In genomic region chr2:199659207-199659606, GRCh38 we compare ENCODE assay signal across 8 cellular contexts.
DNase-seq lines count a peak whose midpoint lies in the region; ATAC-seq and TF ChIP-seq lines count a peak whose summit lies in the region.

No MANE protein-coding gene starts in this region.

- H3K36me3 ChIP-seq in iPS-18a (ENCODE audit: control insufficient read depth, low read depth, low read length) (no peaks in the 10 kb centered on the region), smooth muscle cell (ENCODE audit: low read depth) (no peaks in the 10 kb centered on the region)

- H3K4me2 ChIP-seq in smooth muscle cell, result peak overlapping the region; percentile 88

- 3% methylated on average over 38 of the region's 39 CpGs for WGBS in smooth muscle cell (ENCODE audit: low lambda C conversion rate)

- H3F3A ChIP-seq in smooth muscle cell (ENCODE audit: low read depth), result no peaks in the 10 kb centered on the region

- H3K27me3 ChIP-seq in iPS-18a (ENCODE audit: control insufficient read depth, insufficient read depth, low read length), result no peaks in the 10 kb centered on the region
- no peaks in the 10 kb centered on the region for H3K27me3 ChIP-seq in smooth muscle cell (ENCODE audit: low read depth)

- H3K9me3 ChIP-seq in iPS-18a (ENCODE audit: control insufficient read depth, low read depth, low read length), result peaks cover 4% of the 10 kb centered on the region
- H3K9me3 ChIP-seq in smooth muscle cell (replicated peaks; ENCODE audit: low read depth), result no peaks in the 10 kb centered on the region

- no peaks in the 10 kb centered on the region for H3K79me2 ChIP-seq in smooth muscle cell (ENCODE audit: low read depth)

- H3K27ac ChIP-seq in iPS-18a (ENCODE audit: low read length) (no peak overlapping the region), smooth muscle cell (ENCODE audit: low read depth) (no peak overlapping the region)

- H3K4me1 ChIP-seq in iPS-18a (ENCODE audit: control insufficient read depth, low read depth, low read length), result peaks cover 5% of the 10 kb centered on the region
- H3K4me1 ChIP-seq in smooth muscle cell (ENCODE audit: low read depth), result peaks cover 3% of the 10 kb centered on the region

- DNase-seq in stimulated activated CD4-positive, alpha-beta T cell treated with anti-CD3 and anti-CD28 coated beads, Interleukin-15, amount 100 ng/mL, for 24 hours, result peak; percentile 38
- no peak for DNase-seq in stimulated activated CD4-positive, alpha-beta T cell treated with anti-CD3 and anti-CD28 coated beads, Interleukin-2, amount 100 ng/mL, for 48 hours
- DNase-seq in amygdala (lab: John Stamatoyannopoulos, UW) (peak in 41 of 56 donors; percentile 0 to 59 (median 17)), smooth muscle cell (lab: John Stamatoyannopoulos, UW; ENCODE audit: unreplicated experiment) (peak; percentile 13), NCI-H1436 treated with DMSO at 0.1 percent for 48 hours (lab: John Stamatoyannopoulos, UW) (no peak)
- DNase-seq in activated naive CD4-positive, alpha-beta T cell treated with anti-CD3 and anti-CD28 coated beads, Interleukin-2, amount 50 U/mL, for 16 hours, result no peak

- H4K20me1 ChIP-seq in smooth muscle cell (ENCODE audit: low read depth), result no peaks in the 10 kb centered on the region

- H2AFZ ChIP-seq in smooth muscle cell (ENCODE audit: low read depth), result peak overlapping the region; percentile 96

- TF ChIP-seq CTCF in smooth muscle cell (IDR thresholded peaks at IDR 0.05; ENCODE audit: borderline replicate concordance, insufficient read depth, poor library complexity, severe bottlenecking), result no peak

- no peak for ATAC-seq in GM19452 (IDR thresholded peaks at IDR 0.05; ENCODE audit: unreplicated experiment)

- H3K4me3 ChIP-seq in iPS-18a (ENCODE audit: low read length) (peak overlapping the region; percentile 51), smooth muscle cell (peak overlapping the region; percentile 53)

- no peak overlapping the region for H3K9ac ChIP-seq in iPS-18a (ENCODE audit: low read length)
- no peak overlapping the region for H3K9ac ChIP-seq in smooth muscle cell (ENCODE audit: low read depth)

Comparison
In these comparisons a context has a peak if more than half of its experiments do, and no peak if none do; other contexts are left out.
1. DNase-seq: peak in stimulated activated CD4-positive, alpha-beta T cell treated with anti-CD3 and anti-CD28 coated beads, Interleukin-15, amount 100 ng/mL, for 24 hours (single experiment), amygdala (41 of 56) and smooth muscle cell (single experiment); none in stimulated activated CD4-positive, alpha-beta T cell treated with anti-CD3 and anti-CD28 coated beads, Interleukin-2, amount 100 ng/mL, for 48 hours (0 of 2), NCI-H1436 treated with DMSO at 0.1 percent for 48 hours (single experiment) and activated naive CD4-positive, alpha-beta T cell treated with anti-CD3 and anti-CD28 coated beads, Interleukin-2, amount 50 U/mL, for 16 hours (single experiment).